1 cellular context compared by ENCODE assay signal in genomic region chr21:29647353-29647781, GRCh38.
TF ChIP-seq lines count a peak whose summit lies in the region.

No MANE protein-coding gene starts in this region.

TF ChIP-seq in K562, 482 proteins besides CTCF, POLR2A, EP300 and RAD21 (continued from another document and continues in another):
- TF ChIP-seq NFE2L1 (tag; IDR thresholded peaks at IDR 0.05; ENCODE audit: borderline replicate concordance, low read depth), result no peak
- TF ChIP-seq ZNF197 (CRISPR knock-in tag; IDR thresholded peaks at IDR 0.05; ENCODE audit: low read depth), result peak; percentile 56; the same call in 1 of the 2 replicates
- TF ChIP-seq ZNF778 (CRISPR knock-in tag; IDR thresholded peaks at IDR 0.05), result no peak
- no peak for TF ChIP-seq HIVEP1 (CRISPR knock-in tag; IDR thresholded peaks at IDR 0.05)
- no peak for TF ChIP-seq BMI1 (IDR thresholded peaks at IDR 0.05; ENCODE audit: low read length)
- TF ChIP-seq ZNF224 (CRISPR knock-in tag; IDR thresholded peaks at IDR 0.05), result no peak
- TF ChIP-seq FOXA1 (IDR thresholded peaks at IDR 0.05; ENCODE audit: borderline replicate concordance), result no peak
- no peak for TF ChIP-seq CHD1 (IDR thresholded peaks at IDR 0.05; ENCODE audit: low read length)
- TF ChIP-seq ZNF696 (CRISPR knock-in tag; conservative IDR thresholded peaks at IDR 0.05), result no peak
- no peak for TF ChIP-seq BHLHE40 (IDR thresholded peaks at IDR 0.05; ENCODE audit: low read length)
- TF ChIP-seq, protein P1, sequence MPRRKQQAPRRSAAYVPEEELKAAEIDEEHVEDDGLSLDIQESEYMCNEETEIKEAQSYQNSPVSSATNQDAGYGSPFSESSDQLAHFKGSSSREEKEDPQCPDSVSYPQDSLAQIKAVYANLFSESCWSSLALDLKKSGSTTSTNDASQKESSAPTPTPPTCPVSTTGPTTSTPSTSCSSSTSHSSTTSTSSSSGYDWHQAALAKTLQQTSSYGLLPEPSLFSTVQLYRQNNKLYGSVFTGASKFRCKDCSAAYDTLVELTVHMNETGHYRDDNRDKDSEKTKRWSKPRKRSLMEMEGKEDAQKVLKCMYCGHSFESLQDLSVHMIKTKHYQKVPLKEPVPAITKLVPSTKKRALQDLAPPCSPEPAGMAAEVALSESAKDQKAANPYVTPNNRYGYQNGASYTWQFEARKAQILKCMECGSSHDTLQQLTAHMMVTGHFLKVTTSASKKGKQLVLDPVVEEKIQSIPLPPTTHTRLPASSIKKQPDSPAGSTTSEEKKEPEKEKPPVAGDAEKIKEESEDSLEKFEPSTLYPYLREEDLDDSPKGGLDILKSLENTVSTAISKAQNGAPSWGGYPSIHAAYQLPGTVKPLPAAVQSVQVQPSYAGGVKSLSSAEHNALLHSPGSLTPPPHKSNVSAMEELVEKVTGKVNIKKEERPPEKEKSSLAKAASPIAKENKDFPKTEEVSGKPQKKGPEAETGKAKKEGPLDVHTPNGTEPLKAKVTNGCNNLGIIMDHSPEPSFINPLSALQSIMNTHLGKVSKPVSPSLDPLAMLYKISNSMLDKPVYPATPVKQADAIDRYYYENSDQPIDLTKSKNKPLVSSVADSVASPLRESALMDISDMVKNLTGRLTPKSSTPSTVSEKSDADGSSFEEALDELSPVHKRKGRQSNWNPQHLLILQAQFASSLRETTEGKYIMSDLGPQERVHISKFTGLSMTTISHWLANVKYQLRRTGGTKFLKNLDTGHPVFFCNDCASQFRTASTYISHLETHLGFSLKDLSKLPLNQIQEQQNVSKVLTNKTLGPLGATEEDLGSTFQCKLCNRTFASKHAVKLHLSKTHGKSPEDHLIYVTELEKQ (CRISPR knock-in tag; IDR thresholded peaks at IDR 0.05), result no peak
- no peak for TF ChIP-seq SNAPC5 (CRISPR knock-in tag; IDR thresholded peaks at IDR 0.05)
- TF ChIP-seq MAZ (CRISPR knock-in tag; conservative IDR thresholded peaks at IDR 0.05 in 1 of 2, IDR thresholded peaks at IDR 0.05 in 1 of 2), result peak in 1 of 2 experiments; percentile 70; a peak in 1 of 4 replicates
- no peak for TF ChIP-seq SMARCA5 (IDR thresholded peaks at IDR 0.05)
- 0 out of 2 replicates have a peak, but pooled peaks have one; percentile 1 for TF ChIP-seq SNIP1 (IDR thresholded peaks at IDR 0.05; ENCODE audit: low read depth)
- no peak for TF ChIP-seq MCM7 (IDR thresholded peaks at IDR 0.05)
- TF ChIP-seq KAT7 (CRISPR knock-in tag; IDR thresholded peaks at IDR 0.05; ENCODE audit: borderline replicate concordance), result no peak
- TF ChIP-seq SAFB (IDR thresholded peaks at IDR 0.05; ENCODE audit: borderline replicate concordance, low read depth, low read length), result no peak
- no peak for TF ChIP-seq ZC3H8 (IDR thresholded peaks at IDR 0.05)
- TF ChIP-seq RBM15 (IDR thresholded peaks at IDR 0.05; ENCODE audit: insufficient read depth, low read length), result no peak
- no peak for TF ChIP-seq CCAR2 (IDR thresholded peaks at IDR 0.05; ENCODE audit: low read depth, low read length)
- no peak for TF ChIP-seq NR2F6 (CRISPR knock-in tag; IDR thresholded peaks at IDR 0.05)
- TF ChIP-seq, protein P2, sequence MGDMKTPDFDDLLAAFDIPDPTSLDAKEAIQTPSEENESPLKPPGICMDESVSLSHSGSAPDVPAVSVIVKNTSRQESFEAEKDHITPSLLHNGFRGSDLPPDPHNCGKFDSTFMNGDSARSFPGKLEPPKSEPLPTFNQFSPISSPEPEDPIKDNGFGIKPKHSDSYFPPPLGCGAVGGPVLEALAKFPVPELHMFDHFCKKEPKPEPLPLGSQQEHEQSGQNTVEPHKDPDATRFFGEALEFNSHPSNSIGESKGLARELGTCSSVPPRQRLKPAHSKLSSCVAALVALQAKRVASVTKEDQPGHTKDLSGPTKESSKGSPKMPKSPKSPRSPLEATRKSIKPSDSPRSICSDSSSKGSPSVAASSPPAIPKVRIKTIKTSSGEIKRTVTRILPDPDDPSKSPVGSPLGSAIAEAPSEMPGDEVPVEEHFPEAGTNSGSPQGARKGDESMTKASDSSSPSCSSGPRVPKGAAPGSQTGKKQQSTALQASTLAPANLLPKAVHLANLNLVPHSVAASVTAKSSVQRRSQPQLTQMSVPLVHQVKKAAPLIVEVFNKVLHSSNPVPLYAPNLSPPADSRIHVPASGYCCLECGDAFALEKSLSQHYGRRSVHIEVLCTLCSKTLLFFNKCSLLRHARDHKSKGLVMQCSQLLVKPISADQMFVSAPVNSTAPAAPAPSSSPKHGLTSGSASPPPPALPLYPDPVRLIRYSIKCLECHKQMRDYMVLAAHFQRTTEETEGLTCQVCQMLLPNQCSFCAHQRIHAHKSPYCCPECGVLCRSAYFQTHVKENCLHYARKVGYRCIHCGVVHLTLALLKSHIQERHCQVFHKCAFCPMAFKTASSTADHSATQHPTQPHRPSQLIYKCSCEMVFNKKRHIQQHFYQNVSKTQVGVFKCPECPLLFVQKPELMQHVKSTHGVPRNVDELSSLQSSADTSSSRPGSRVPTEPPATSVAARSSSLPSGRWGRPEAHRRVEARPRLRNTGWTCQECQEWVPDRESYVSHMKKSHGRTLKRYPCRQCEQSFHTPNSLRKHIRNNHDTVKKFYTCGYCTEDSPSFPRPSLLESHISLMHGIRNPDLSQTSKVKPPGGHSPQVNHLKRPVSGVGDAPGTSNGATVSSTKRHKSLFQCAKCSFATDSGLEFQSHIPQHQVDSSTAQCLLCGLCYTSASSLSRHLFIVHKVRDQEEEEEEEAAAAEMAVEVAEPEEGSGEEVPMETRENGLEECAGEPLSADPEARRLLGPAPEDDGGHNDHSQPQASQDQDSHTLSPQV (IDR thresholded peaks at IDR 0.05), result peak; percentile 97
- TF ChIP-seq KDM5B (IDR thresholded peaks at IDR 0.05; ENCODE audit: insufficient replicate concordance, low read depth, low read length), result no peak
- TF ChIP-seq, protein P3, sequence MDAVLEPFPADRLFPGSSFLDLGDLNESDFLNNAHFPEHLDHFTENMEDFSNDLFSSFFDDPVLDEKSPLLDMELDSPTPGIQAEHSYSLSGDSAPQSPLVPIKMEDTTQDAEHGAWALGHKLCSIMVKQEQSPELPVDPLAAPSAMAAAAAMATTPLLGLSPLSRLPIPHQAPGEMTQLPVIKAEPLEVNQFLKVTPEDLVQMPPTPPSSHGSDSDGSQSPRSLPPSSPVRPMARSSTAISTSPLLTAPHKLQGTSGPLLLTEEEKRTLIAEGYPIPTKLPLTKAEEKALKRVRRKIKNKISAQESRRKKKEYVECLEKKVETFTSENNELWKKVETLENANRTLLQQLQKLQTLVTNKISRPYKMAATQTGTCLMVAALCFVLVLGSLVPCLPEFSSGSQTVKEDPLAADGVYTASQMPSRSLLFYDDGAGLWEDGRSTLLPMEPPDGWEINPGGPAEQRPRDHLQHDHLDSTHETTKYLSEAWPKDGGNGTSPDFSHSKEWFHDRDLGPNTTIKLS (IDR thresholded peaks at IDR 0.05; ENCODE audit: borderline replicate concordance, low read depth), result no peak
- TF ChIP-seq ZBED1 (IDR thresholded peaks at IDR 0.05), result no peak
- TF ChIP-seq ELF4 (CRISPR knock-in tag; IDR thresholded peaks at IDR 0.05), result 0 out of 2 replicates have a peak, but pooled peaks have one; percentile 30
- TF ChIP-seq, protein P4, sequence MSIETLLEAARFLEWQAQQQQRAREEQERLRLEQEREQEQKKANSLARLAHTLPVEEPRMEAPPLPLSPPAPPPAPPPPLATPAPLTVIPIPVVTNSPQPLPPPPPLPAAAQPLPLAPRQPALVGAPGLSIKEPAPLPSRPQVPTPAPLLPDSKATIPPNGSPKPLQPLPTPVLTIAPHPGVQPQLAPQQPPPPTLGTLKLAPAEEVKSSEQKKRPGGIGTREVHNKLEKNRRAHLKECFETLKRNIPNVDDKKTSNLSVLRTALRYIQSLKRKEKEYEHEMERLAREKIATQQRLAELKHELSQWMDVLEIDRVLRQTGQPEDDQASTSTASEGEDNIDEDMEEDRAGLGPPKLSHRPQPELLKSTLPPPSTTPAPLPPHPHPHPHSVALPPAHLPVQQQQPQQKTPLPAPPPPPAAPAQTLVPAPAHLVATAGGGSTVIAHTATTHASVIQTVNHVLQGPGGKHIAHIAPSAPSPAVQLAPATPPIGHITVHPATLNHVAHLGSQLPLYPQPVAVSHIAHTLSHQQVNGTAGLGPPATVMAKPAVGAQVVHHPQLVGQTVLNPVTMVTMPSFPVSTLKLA (conservative IDR thresholded peaks at IDR 0.05), result peak in 1 of 2 experiments; percentile 53; a peak in 2 of 4 replicates
- TF ChIP-seq, protein P5, sequence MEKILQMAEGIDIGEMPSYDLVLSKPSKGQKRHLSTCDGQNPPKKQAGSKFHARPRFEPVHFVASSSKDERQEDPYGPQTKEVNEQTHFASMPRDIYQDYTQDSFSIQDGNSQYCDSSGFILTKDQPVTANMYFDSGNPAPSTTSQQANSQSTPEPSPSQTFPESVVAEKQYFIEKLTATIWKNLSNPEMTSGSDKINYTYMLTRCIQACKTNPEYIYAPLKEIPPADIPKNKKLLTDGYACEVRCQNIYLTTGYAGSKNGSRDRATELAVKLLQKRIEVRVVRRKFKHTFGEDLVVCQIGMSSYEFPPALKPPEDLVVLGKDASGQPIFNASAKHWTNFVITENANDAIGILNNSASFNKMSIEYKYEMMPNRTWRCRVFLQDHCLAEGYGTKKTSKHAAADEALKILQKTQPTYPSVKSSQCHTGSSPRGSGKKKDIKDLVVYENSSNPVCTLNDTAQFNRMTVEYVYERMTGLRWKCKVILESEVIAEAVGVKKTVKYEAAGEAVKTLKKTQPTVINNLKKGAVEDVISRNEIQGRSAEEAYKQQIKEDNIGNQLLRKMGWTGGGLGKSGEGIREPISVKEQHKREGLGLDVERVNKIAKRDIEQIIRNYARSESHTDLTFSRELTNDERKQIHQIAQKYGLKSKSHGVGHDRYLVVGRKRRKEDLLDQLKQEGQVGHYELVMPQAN (IDR thresholded peaks at IDR 0.05; ENCODE audit: borderline replicate concordance), result no peak
- TF ChIP-seq CEBPB (tag; IDR thresholded peaks at IDR 0.05), result peak; percentile 47; the same call in 1 of the 2 replicates
- TF ChIP-seq, protein P6, sequence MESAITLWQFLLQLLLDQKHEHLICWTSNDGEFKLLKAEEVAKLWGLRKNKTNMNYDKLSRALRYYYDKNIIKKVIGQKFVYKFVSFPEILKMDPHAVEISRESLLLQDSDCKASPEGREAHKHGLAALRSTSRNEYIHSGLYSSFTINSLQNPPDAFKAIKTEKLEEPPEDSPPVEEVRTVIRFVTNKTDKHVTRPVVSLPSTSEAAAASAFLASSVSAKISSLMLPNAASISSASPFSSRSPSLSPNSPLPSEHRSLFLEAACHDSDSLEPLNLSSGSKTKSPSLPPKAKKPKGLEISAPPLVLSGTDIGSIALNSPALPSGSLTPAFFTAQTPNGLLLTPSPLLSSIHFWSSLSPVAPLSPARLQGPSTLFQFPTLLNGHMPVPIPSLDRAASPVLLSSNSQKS (CRISPR knock-in tag; IDR thresholded peaks at IDR 0.05), result no peak
- 0 out of 2 replicates have a peak, but pooled peaks have one; percentile 19 for TF ChIP-seq ERF (CRISPR knock-in tag; IDR thresholded peaks at IDR 0.05)
- TF ChIP-seq CREB5 (CRISPR knock-in tag; IDR thresholded peaks at IDR 0.05), result no peak
- no peak for TF ChIP-seq CHD2 (IDR thresholded peaks at IDR 0.05; ENCODE audit: low read depth, low read length)
- TF ChIP-seq SAP30 (IDR thresholded peaks at IDR 0.05; ENCODE audit: borderline replicate concordance, insufficient read depth, low read depth, low read length, poor library complexity, severe bottlenecking), result no peak
- no peak for TF ChIP-seq MAX (CRISPR knock-in tag; IDR thresholded peaks at IDR 0.05)
- no peak for TF ChIP-seq BCL6 (CRISPR knock-in tag; IDR thresholded peaks at IDR 0.05)
- no peak for TF ChIP-seq RFX7 (CRISPR knock-in tag; IDR thresholded peaks at IDR 0.05)
- TF ChIP-seq PURB (CRISPR knock-in tag; IDR thresholded peaks at IDR 0.05; ENCODE audit: low read depth), result no peak
- no peak for TF ChIP-seq ELF1 (tag; IDR thresholded peaks at IDR 0.05)
- TF ChIP-seq ZNF134 (CRISPR knock-in tag; conservative IDR thresholded peaks at IDR 0.05), result peak; percentile 65; the same call in 1 of the 2 replicates
- no peak for TF ChIP-seq HDAC6 (IDR thresholded peaks at IDR 0.05; ENCODE audit: low read depth, low read length)
- no peak; the same call in 1 of the 2 replicates for TF ChIP-seq ZNF311 (CRISPR knock-in tag; IDR thresholded peaks at IDR 0.05)
- no peak for TF ChIP-seq ZNF431 (CRISPR knock-in tag; IDR thresholded peaks at IDR 0.05)
- TF ChIP-seq ZNF655 (CRISPR knock-in tag; IDR thresholded peaks at IDR 0.05), result no peak
- 0 out of 2 replicates have a peak, but pooled peaks have one; percentile 58 for TF ChIP-seq TCF15 (CRISPR knock-in tag; IDR thresholded peaks at IDR 0.05)
- TF ChIP-seq NR1H2 (CRISPR knock-in tag; IDR thresholded peaks at IDR 0.05), result no peak
- TF ChIP-seq ZNF384 (IDR thresholded peaks at IDR 0.05; ENCODE audit: low read depth, low read length), result no peak
- no peak for TF ChIP-seq ZNF668 (CRISPR knock-in tag; IDR thresholded peaks at IDR 0.05)
- peak; percentile 61; the same call in 1 of the 2 replicates for TF ChIP-seq MBD2 (IDR thresholded peaks at IDR 0.05; ENCODE audit: borderline replicate concordance, low read depth)
